Comparison of ENCODE assay signal across 29 cellular contexts in genomic region chr5:136600306-136600705, GRCh38.
"Had no signal": no experiment of that assay in that cellular context is flagged by ENCODE, and none has a peak within 500 bp of the region (broad histone marks: within the 10 kb centered on the region; RNA-seq: fewer than 3 reads in every experiment).

No MANE protein-coding gene starts in this region.

- H3K79me2 ChIP-seq: hepatocyte had no signal

- H3K4me2 ChIP-seq: hepatocyte had no signal

- H3K9me3 ChIP-seq: colonic mucosa, esophagus squamous epithelium, gastrocnemius medialis had no signal

- H3K4me1 ChIP-seq: colonic mucosa, esophagus muscularis mucosa, esophagus squamous epithelium, foreskin keratinocyte, gastrocnemius medialis, gastroesophageal sphincter, heart left ventricle, heart right ventricle had no signal

- H3K27ac ChIP-seq: colonic mucosa, coronary artery, dorsolateral prefrontal cortex, epithelial cell of prostate, esophagus muscularis mucosa, esophagus squamous epithelium, foreskin keratinocyte, gastrocnemius medialis, gastroesophageal sphincter, heart left ventricle, heart right ventricle, hepatocyte had no signal

- H3K4me3 ChIP-seq: colonic mucosa, coronary artery, dorsolateral prefrontal cortex, esophagus muscularis mucosa, esophagus squamous epithelium, gastrocnemius medialis, gastroesophageal sphincter, heart left ventricle, heart right ventricle, hepatocyte had no signal

- H3K36me3 ChIP-seq: colonic mucosa, esophagus muscularis mucosa, esophagus squamous epithelium, gastrocnemius medialis, gastroesophageal sphincter, heart left ventricle, heart right ventricle had no signal

- DNase-seq: colonic mucosa; cortex of kidney; dermis blood vessel endothelial cell; dorsolateral prefrontal cortex; effector CD4-positive, alpha-beta T cell; effector CD8-positive, alpha-beta T cell; effector memory CD4-positive, alpha-beta T cell; effector memory CD8-positive, alpha-beta T cell; endodermal cell; erythroblast; esophagus squamous epithelium; foreskin fibroblast; foreskin keratinocyte; foreskin melanocyte; gastrocnemius medialis; glutamatergic neuron; head of caudate nucleus; heart left ventricle; heart right ventricle had no signal

- H2AFZ ChIP-seq: hepatocyte had no signal

- ATAC-seq: effector memory CD8-positive, alpha-beta T cell; esophagus mucosa; foreskin keratinocyte; gastrocnemius medialis; gastroesophageal sphincter; heart left ventricle; heart right ventricle had no signal

- H3K27me3 ChIP-seq: colonic mucosa, esophagus muscularis mucosa, esophagus squamous epithelium, foreskin keratinocyte, gastrocnemius medialis, gastroesophageal sphincter, heart left ventricle, heart right ventricle, hepatocyte had no signal

- FAIRE-seq: colon, endometrium, endothelial cell of umbilical vein, frontal cortex had no signal
